ENCODE assay signal across 9 cellular contexts in the genomic region with DNA sequence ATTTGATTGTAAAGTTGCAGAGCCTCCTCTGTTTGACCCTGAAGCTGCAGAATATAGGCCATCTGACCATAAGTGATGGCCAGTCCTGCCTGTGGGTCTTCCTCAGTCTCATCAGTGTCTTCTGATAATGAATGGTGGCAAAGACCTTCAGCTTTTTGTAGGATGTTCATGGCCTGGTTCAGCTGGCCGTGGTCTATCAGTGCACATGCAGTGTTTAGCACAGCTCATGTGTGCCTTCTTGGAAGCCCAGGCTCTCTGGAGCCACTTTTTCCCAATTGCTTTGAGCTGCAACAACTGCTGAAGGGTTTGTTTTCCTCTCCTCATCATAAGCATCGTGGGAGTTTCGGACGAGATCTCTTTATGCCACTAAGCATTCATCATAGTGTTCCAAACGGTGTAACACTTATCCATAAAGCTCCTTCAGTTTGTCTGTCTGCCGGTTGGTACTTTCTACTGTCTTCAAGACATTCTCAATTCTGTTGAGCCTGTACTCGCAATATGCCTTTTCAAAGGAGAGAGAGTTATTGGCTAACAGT.
A peak's percentile ranks its signal among the peaks of the same experiment; 100 is the strongest.
DNase-seq lines count a peak whose midpoint lies in the region; ATAC-seq and TF ChIP-seq lines count a peak whose summit lies in the region.
"Had no signal": no experiment of that assay in that cellular context is flagged by ENCODE, and none has a peak within 500 bp of the region (broad histone marks: within the 10 kb centered on the region; RNA-seq: fewer than 3 reads in every experiment).

No MANE protein-coding gene starts in this region.

- H3K4me3 ChIP-seq in DND-41 (ENCODE audit: low read depth in 1 of 2, low read length in 2 of 2) (no peak overlapping the region), RWPE2 (ENCODE audit: severe bottlenecking) (no peak overlapping the region), mesenchymal stem cell (ENCODE audit: insufficient read depth in 1 of 2, low read depth in 1 of 2, low read length in 2 of 2) (no peak overlapping the region)

- H3K4me2 ChIP-seq in DND-41 (ENCODE audit: insufficient read depth, low read length) (no peak overlapping the region), mesenchymal stem cell (ENCODE audit: low read length, poor library complexity, severe bottlenecking) (peak overlapping the region; percentile 21)

- H2AK5ac ChIP-seq in mesenchymal stem cell (ENCODE audit: low read length, severe bottlenecking): peak overlapping the region; percentile 97

- no peak overlapping the region for H2BK120ac ChIP-seq in mesenchymal stem cell (ENCODE audit: low read depth, low read length)

- H3K27me3 ChIP-seq in DND-41 (ENCODE audit: insufficient read depth, low read length, poor library complexity) (no peaks in the 10 kb centered on the region), RWPE2 (ENCODE audit: insufficient read depth, poor library complexity, severe bottlenecking) (no peaks in the 10 kb centered on the region), mesenchymal stem cell (ENCODE audit: control insufficient read depth in 1 of 2, insufficient read depth in 1 of 2, low read length in 2 of 2) (no peaks in the 10 kb centered on the region)

- H3K14ac ChIP-seq in mesenchymal stem cell (ENCODE audit: low read length in 2 of 2): peak overlapping the region in 1 of 2 experiments; percentile 28

- peaks cover 59% of the 10 kb centered on the region for H3K79me2 ChIP-seq in DND-41 (ENCODE audit: insufficient read depth, low read length)

- no peak overlapping the region for H2BK5ac ChIP-seq in mesenchymal stem cell (ENCODE audit: low read depth, low read length, poor library complexity, severe bottlenecking)

- H3K9me3 ChIP-seq in DND-41 (ENCODE audit: insufficient read depth, low read length, severe bottlenecking): no peaks in the 10 kb centered on the region
- H3K9me3 ChIP-seq in RWPE2 (ENCODE audit: severe bottlenecking): no peaks in the 10 kb centered on the region
- no peaks in the 10 kb centered on the region for H3K9me3 ChIP-seq in mesenchymal stem cell (ENCODE audit: control insufficient read depth, low read length)

- H4K91ac ChIP-seq in mesenchymal stem cell (ENCODE audit: low read length): no peak overlapping the region

- no peak overlapping the region for H3K23ac ChIP-seq in mesenchymal stem cell (ENCODE audit: low read length in 2 of 2)

- peak; percentile 31; the same call in 1 of the 3 replicates for ATAC-seq in DND-41 (ENCODE audit: insufficient read depth, low read depth)
- peak; percentile 14 for ATAC-seq in GM21515 (IDR thresholded peaks at IDR 0.05; ENCODE audit: unreplicated experiment)
- peak; percentile 50 for ATAC-seq in RWPE2 (ENCODE audit: low read depth)

- TF ChIP-seq CTCF in DND-41 (IDR thresholded peaks at IDR 0.05; ENCODE audit: borderline replicate concordance, extremely low read depth, low read length, poor library complexity, severe bottlenecking) (no peak), RWPE2 (IDR thresholded peaks at IDR 0.05; ENCODE audit: poor library complexity, severe bottlenecking) (no peak)

- peaks cover 16% of the 10 kb centered on the region; the same call in 1 of the 2 replicates for H4K20me1 ChIP-seq in DND-41 (ENCODE audit: insufficient read depth, low read length)

- H3K79me1 ChIP-seq in mesenchymal stem cell (replicated peaks; ENCODE audit: low read length, poor library complexity, severe bottlenecking): peaks cover 13% of the 10 kb centered on the region

- peak overlapping the region in 1 of 2 experiments; percentile 67 for H3K4ac ChIP-seq in mesenchymal stem cell (ENCODE audit: low read depth in 1 of 2, low read length in 2 of 2)

- H2BK15ac ChIP-seq in mesenchymal stem cell (ENCODE audit: low read depth, poor library complexity, severe bottlenecking): no peak overlapping the region

- H2BK12ac ChIP-seq in mesenchymal stem cell (ENCODE audit: low read length in 2 of 2): peak overlapping the region in 1 of 2 experiments; percentile 77

- H3K27ac ChIP-seq in DND-41 (ENCODE audit: low read length): no peak overlapping the region
- peak overlapping the region; percentile 59 for H3K27ac ChIP-seq in RWPE2 (ENCODE audit: poor library complexity, severe bottlenecking)
- peak overlapping the region; percentile 50 for H3K27ac ChIP-seq in mesenchymal stem cell (ENCODE audit: low read length, poor library complexity, severe bottlenecking)

- DNase-seq in DND-41: no peak
- no peak for DNase-seq in RWPE2 (ENCODE audit: low spot score)
- no peak for DNase-seq in mesenchymal stem cell
- no peak for DNase-seq in NCI-H1694 (lab: John Stamatoyannopoulos, UW)
- no peak for DNase-seq in SIG-M5 treated with dmso at 0.1 percent for 504 hours (lab: John Stamatoyannopoulos, UW; ENCODE audit: unreplicated experiment)
- DNase-seq in RPMI8226: no peak
- no peak for DNase-seq in NCI-H1048 (lab: John Stamatoyannopoulos, UW)
- DNase-seq: foreskin melanocyte had no signal

- no peak overlapping the region for H2AFZ ChIP-seq in DND-41 (ENCODE audit: low read depth, low read length)
- no peak overlapping the region for H2AFZ ChIP-seq in mesenchymal stem cell (ENCODE audit: low read depth, low read length)

- H4K8ac ChIP-seq in mesenchymal stem cell (ENCODE audit: low read length): peak overlapping the region; percentile 36

- H3K9ac ChIP-seq in DND-41 (ENCODE audit: low read depth, low read length): no peak overlapping the region
- no peak overlapping the region for H3K9ac ChIP-seq in mesenchymal stem cell (ENCODE audit: low read length)

- 74% methylated on average over 6 of the region's 7 CpGs for WGBS in mesenchymal stem cell

- peak overlapping the region in 1 of 2 experiments; percentile 73 for H3K18ac ChIP-seq in mesenchymal stem cell (ENCODE audit: low read depth in 1 of 2, low read length in 2 of 2)

- H3K4me1 ChIP-seq in DND-41 (ENCODE audit: insufficient read depth, low read length) (no peaks in the 10 kb centered on the region), RWPE2 (ENCODE audit: insufficient read depth, poor library complexity, severe bottlenecking) (peaks cover 20% of the 10 kb centered on the region), mesenchymal stem cell (ENCODE audit: control insufficient read depth, insufficient read depth, low read depth, low read length) (peaks cover 8% of the 10 kb centered on the region)

- H3K36me3 ChIP-seq in DND-41 (ENCODE audit: insufficient read depth, low read length) (peaks cover 4% of the 10 kb centered on the region), RWPE2 (ENCODE audit: low read depth) (peaks cover 12% of the 10 kb centered on the region; the same call in 1 of the 2 replicates), mesenchymal stem cell (ENCODE audit: control insufficient read depth in 1 of 2, insufficient read depth in 2 of 2, low read depth in 1 of 2, low read length in 2 of 2) (peaks cover 0 to 9% of the 10 kb centered on the region in 2 experiments)
